ENCODE assay signal across 10 cellular contexts in genomic region chr2:57882895-57883515, GRCh38.
DNase-seq lines count a peak whose midpoint lies in the region; ATAC-seq and TF ChIP-seq lines count a peak whose summit lies in the region.
"Had no signal": no experiment of that assay in that cellular context is flagged by ENCODE, and none has a peak within 500 bp of the region (broad histone marks: within the 10 kb centered on the region; RNA-seq: fewer than 3 reads in every experiment).

No MANE protein-coding gene starts in this region.

- DNase-seq in NCI-H1436 (lab: John Stamatoyannopoulos, UW) (peak; percentile 24), NCI-H1436 treated with DMSO at 0.1 percent for 48 hours (lab: John Stamatoyannopoulos, UW) (no peak), NCI-H345 treated with DMSO at 0.1 percent for 48 hours (lab: John Stamatoyannopoulos, UW; ENCODE audit: unreplicated experiment) (peak; percentile 62), colonic mucosa (no peak), dedifferentiated amniotic fluid mesenchymal stem cell (ENCODE audit: extremely low spot score) (no peak)
- DNase-seq: activated T-cell treated with anti-CD3 and anti-CD28 coated beads, Interleukin-2, amount 50 U/mL, for 1 hour had no signal

- no peaks in the 10 kb centered on the region for H3K9me3 ChIP-seq in colonic mucosa
- H3K9me3 ChIP-seq in subcutaneous abdominal adipose tissue (ENCODE audit: control insufficient read depth in 5 of 5, low read length in 5 of 5) = no peaks in the 10 kb centered on the region

- no peak for TF ChIP-seq CTCF in colonic mucosa (IDR thresholded peaks at IDR 0.05)

- no peak overlapping the region for H3K9ac ChIP-seq in colonic mucosa (ENCODE audit: low read depth in 2 of 2, low read length in 2 of 2)
- no peak overlapping the region for H3K9ac ChIP-seq in subcutaneous abdominal adipose tissue (ENCODE audit: low read length in 5 of 5)

- intact Hi-C loops in colonic mucosa (cut with DNase I) = no loop called here

- no peaks in the 10 kb centered on the region for H3K36me3 ChIP-seq in colonic mucosa
- H3K36me3 ChIP-seq in subcutaneous abdominal adipose tissue (ENCODE audit: control insufficient read depth in 5 of 5, insufficient read depth in 5 of 5, low read length in 5 of 5) = no peaks in the 10 kb centered on the region

- no peak for ATAC-seq in HG03571 (IDR thresholded peaks at IDR 0.05; ENCODE audit: unreplicated experiment)
- ATAC-seq in HG03159 (IDR thresholded peaks at IDR 0.05; ENCODE audit: unreplicated experiment) = no peak
- ATAC-seq: sciatic nerve had no signal

- H3K4me1 ChIP-seq in colonic mucosa = no peaks in the 10 kb centered on the region
- H3K4me1 ChIP-seq in subcutaneous abdominal adipose tissue (ENCODE audit: control insufficient read depth in 5 of 5, insufficient read depth in 5 of 5, low read length in 5 of 5) = peaks cover 3 to 47% (median 38%) of the 10 kb centered on the region in 5 donors

- H3K27ac ChIP-seq in colonic mucosa (peak overlapping the region; percentile 5), subcutaneous abdominal adipose tissue (ENCODE audit: low read depth, low read length) (no peak overlapping the region)

- H3K27me3 ChIP-seq in colonic mucosa (no peaks in the 10 kb centered on the region), subcutaneous abdominal adipose tissue (ENCODE audit: control insufficient read depth in 5 of 5, insufficient read depth in 4 of 5, low read length in 5 of 5) (no peaks in the 10 kb centered on the region)

- H3K4me3 ChIP-seq in colonic mucosa (no peak overlapping the region), subcutaneous abdominal adipose tissue (ENCODE audit: low read depth in 1 of 5, low read length in 5 of 5) (peak overlapping the region; percentile 38 to 58 (median 49))

Comparison
In these comparisons a context has a peak if more than half of its experiments do, and no peak if none do; other contexts are left out.
1. DNase-seq: peak in NCI-H1436 (single experiment) and NCI-H345 treated with DMSO at 0.1 percent for 48 hours (single experiment); none in NCI-H1436 treated with DMSO at 0.1 percent for 48 hours (single experiment), colonic mucosa (single experiment) and dedifferentiated amniotic fluid mesenchymal stem cell (single experiment).